In genomic region chr1:92623187-92623778, GRCh38 we compare ENCODE assay signal across 8 cellular contexts.
DNase-seq lines count a peak whose midpoint lies in the region; ATAC-seq lines count a peak whose summit lies in the region.

No MANE protein-coding gene starts in this region.

- peaks cover 4% of the 10 kb centered on the region for H3K9me3 Mint-ChIP-seq in activated T-cell treated with anti-CD3 and anti-CD28 coated beads, Interleukin-2, amount 50 U/mL, for 4 hours
- no peaks in the 10 kb centered on the region for H3K9me3 Mint-ChIP-seq in effector memory CD8-positive, alpha-beta T cell

- DNase-seq in activated T-cell treated with anti-CD3 and anti-CD28 coated beads, Interleukin-2, amount 50 U/mL, for 4 hours = no peak
- no peak for DNase-seq in activated T-cell treated with anti-CD3 and anti-CD28 coated beads for 4 hours
- peak; percentile 3 for DNase-seq in NCI-H2029 treated with DMSO at 0.1 percent for 48 hours (lab: John Stamatoyannopoulos, UW)
- no peak for DNase-seq in effector memory CD8-positive, alpha-beta T cell
- DNase-seq in renal cortical epithelial cell (ENCODE audit: low read depth) = peak; percentile 7
- DNase-seq in COLO829 (ENCODE audit: low spot score) = no peak
- no peak for DNase-seq in OCI-M2 (lab: John Stamatoyannopoulos, UW; ENCODE audit: unreplicated experiment)

- H3K27ac Mint-ChIP-seq in effector memory CD8-positive, alpha-beta T cell = no peak overlapping the region

- H3K4me1 Mint-ChIP-seq in activated T-cell treated with anti-CD3 and anti-CD28 coated beads, Interleukin-2, amount 50 U/mL, for 4 hours (ENCODE audit: low read depth) = peaks cover 7% of the 10 kb centered on the region
- no peaks in the 10 kb centered on the region for H3K4me1 Mint-ChIP-seq in effector memory CD8-positive, alpha-beta T cell (ENCODE audit: low read depth in 2 of 2)

- ATAC-seq in activated T-cell treated with anti-CD3 and anti-CD28 coated beads, Interleukin-2, amount 50 U/mL, for 4 hours = peak; percentile 53 to 66
- peak; percentile 57 for ATAC-seq in effector memory CD8-positive, alpha-beta T cell (replicated peaks)
- ATAC-seq in HG03354 (IDR thresholded peaks at IDR 0.05; ENCODE audit: poor library complexity, severe bottlenecking, unreplicated experiment) = no peak

- H3K4me3 Mint-ChIP-seq in activated T-cell treated with anti-CD3 and anti-CD28 coated beads, Interleukin-2, amount 50 U/mL, for 4 hours = no peak overlapping the region
- no peak overlapping the region for H3K4me3 Mint-ChIP-seq in effector memory CD8-positive, alpha-beta T cell

- no peaks in the 10 kb centered on the region for H3K27me3 Mint-ChIP-seq in activated T-cell treated with anti-CD3 and anti-CD28 coated beads, Interleukin-2, amount 50 U/mL, for 4 hours (ENCODE audit: low read depth)
- H3K27me3 Mint-ChIP-seq in effector memory CD8-positive, alpha-beta T cell = no peaks in the 10 kb centered on the region

- no peaks in the 10 kb centered on the region for H3K36me3 Mint-ChIP-seq in activated T-cell treated with anti-CD3 and anti-CD28 coated beads, Interleukin-2, amount 50 U/mL, for 4 hours (ENCODE audit: insufficient read depth)
- no peaks in the 10 kb centered on the region for H3K36me3 Mint-ChIP-seq in effector memory CD8-positive, alpha-beta T cell (ENCODE audit: insufficient read depth)

Comparison
In these comparisons a context has a peak if more than half of its experiments do, and no peak if none do; other contexts are left out.
1. DNase-seq: peak in NCI-H2029 treated with DMSO at 0.1 percent for 48 hours (single experiment) and renal cortical epithelial cell (single experiment); none in activated T-cell treated with anti-CD3 and anti-CD28 coated beads, Interleukin-2, amount 50 U/mL, for 4 hours (single experiment), activated T-cell treated with anti-CD3 and anti-CD28 coated beads for 4 hours (single experiment), effector memory CD8-positive, alpha-beta T cell (0 of 3), COLO829 (single experiment) and OCI-M2 (single experiment).